Comparison of ENCODE assay signal across 22 cellular contexts in genomic region chr2:41906325-41906700, GRCh38.
DNase-seq lines count a peak whose midpoint lies in the region; ATAC-seq, FAIRE-seq and TF ChIP-seq lines count a peak whose summit lies in the region.
"Had no signal": no experiment of that assay in that cellular context is flagged by ENCODE, and none has a peak within 500 bp of the region (broad histone marks: within the 10 kb centered on the region; RNA-seq: fewer than 3 reads in every experiment).

No MANE protein-coding gene starts in this region.

- H3K27ac Mint-ChIP-seq in chondrocyte (ENCODE audit: unreplicated experiment) = no peak overlapping the region
- H3K27ac Mint-ChIP-seq: activated B cell treated with CpG ODN at 0.5 μM for 24 hours; naive thymus-derived CD8-positive, alpha-beta T cell; T-cell had no signal

- in situ Hi-C loops in K562 (cut with MboI) = no loop called here

- H3K4me1 Mint-ChIP-seq in chondrocyte (ENCODE audit: low read depth) = peaks cover 80% of the 10 kb centered on the region
- H3K4me1 Mint-ChIP-seq: activated B cell treated with CpG ODN at 0.5 μM for 24 hours had no signal

- WGBS in K562 (ENCODE audit: insufficient coverage, low coverage, missing lambda C conversion rate) = 9% methylated on average over 4 of the region's 4 CpGs

- no peak for FAIRE-seq in K562 (lab: Jason Lieb, UNC)
- FAIRE-seq: A204.1 had no signal

- ATAC-seq in Right ventricle myocardium inferior (peak; percentile 20), K562 (no peak)
- ATAC-seq: naive thymus-derived CD8-positive, alpha-beta T cell; T-cell had no signal

- TF ChIP-seq RAD21 in K562 (CRISPR knock-in tag; conservative IDR thresholded peaks at IDR 0.05 in 1 of 2, IDR thresholded peaks at IDR 0.05 in 1 of 2) = no peak

- no peaks in the 10 kb centered on the region for H3K9me3 ChIP-seq in K562 (replicated peaks; ENCODE audit: control insufficient read depth, insufficient read depth, low read depth, low read length)
- H3K9me3 ChIP-seq: prostate gland, transverse colon had no signal

- no peak for DNase-seq in Right ventricle myocardium inferior (ENCODE audit: missing footprints)
- DNase-seq in cardiac septum (ENCODE audit: low spot score) = no peak
- DNase-seq in K562 (ENCODE audit: extremely low read depth in 1 of 4, low spot score in 3 of 4) = no peak
- DNase-seq in fibroblast of villous mesenchyme (ENCODE audit: low read depth) = peak; percentile 97
- peak; percentile 78 for DNase-seq in smooth muscle cell of the brain vasculature (ENCODE audit: low read depth, low spot score)
- DNase-seq in stimulated activated CD4-positive, alpha-beta T cell treated with anti-CD3 and anti-CD28 coated beads, Interleukin-4, amount 100 ng/mL, for 24 hours = no peak
- DNase-seq in chondrocyte (ENCODE audit: low spot score) = no peak
- DNase-seq in NCI-H2171 treated with DMSO at 0.1 percent for 48 hours (lab: John Stamatoyannopoulos, UW) = no peak
- DNase-seq: activated B cell treated with CpG ODN at 0.5 μM for 24 hours; activated CD8-positive, alpha-beta memory T cell treated with anti-CD3 and anti-CD28 coated beads for 24 hours; MM.1S; naive thymus-derived CD8-positive, alpha-beta T cell; NCI-H1694; NCI-H226; NK-92 treated with Interleukin-12 subunit alpha and Interleukin-12 subunit beta, amount 100 ng/mL, for 24 hours; stimulated activated naive CD4-positive, alpha-beta T cell treated with Interleukin-2 at 50 U/mL for 16 hours; T-cell; transverse colon had no signal

- no peak for TF ChIP-seq CTCF in K562 (IDR thresholded peaks at IDR 0.05 in 2 of 3, conservative IDR thresholded peaks at IDR 0.05 in 1 of 3; ENCODE audit: insufficient read depth in 2 of 3, low read depth in 1 of 3, low read length in 3 of 3)
- TF ChIP-seq CTCF in fibroblast of villous mesenchyme (IDR thresholded peaks at IDR 0.05; ENCODE audit: insufficient read depth, low read depth, low read length) = no peak
- TF ChIP-seq CTCF in chondrocyte (IDR thresholded peaks at IDR 0.05) = no peak

- no peaks in the 10 kb centered on the region for H3K79me2 ChIP-seq in K562 (ENCODE audit: control insufficient read depth, insufficient read depth, low read length)

- H3K27ac ChIP-seq in K562 (ENCODE audit: extremely low read depth, low read depth, low read length) = no peak overlapping the region
- H3K27ac ChIP-seq: prostate gland had no signal

- no peaks in the 10 kb centered on the region; the same call in 1 of the 2 replicates for H4K20me1 ChIP-seq in K562 (replicated peaks; ENCODE audit: control insufficient read depth, insufficient read depth, low read length)

- H3K36me3 Mint-ChIP-seq in chondrocyte (ENCODE audit: low read depth) = no peaks in the 10 kb centered on the region
- H3K36me3 Mint-ChIP-seq: naive thymus-derived CD8-positive, alpha-beta T cell; T-cell had no signal

- no peak overlapping the region for H3K4me3 Mint-ChIP-seq in chondrocyte (ENCODE audit: unreplicated experiment)
- H3K4me3 Mint-ChIP-seq: activated B cell treated with CpG ODN at 0.5 μM for 24 hours; central memory CD8-positive, alpha-beta T cell; naive thymus-derived CD8-positive, alpha-beta T cell; T-cell had no signal

- no TSS peak for BruUV-seq in K562 (replicated peaks; lab: Mats Ljungman, UMichigan)

- intact Hi-C loops in Right ventricle myocardium inferior (cut with DNase I) (no loop called here), cardiac septum (cut with DNase I) (no loop called here), K562 (cut with micrococcal nuclease) (no loop called here)

- TF ChIP-seq POLR2A in K562 (conservative IDR thresholded peaks at IDR 0.05) = no peak

- no peaks in the 10 kb centered on the region for H3K27me3 Mint-ChIP-seq in chondrocyte (ENCODE audit: low read depth)

- H3K9ac ChIP-seq in K562 (ENCODE audit: insufficient read depth in 1 of 2, low read depth in 2 of 2, low read length in 2 of 2) = no peak overlapping the region

- H2AFZ ChIP-seq in K562 (ENCODE audit: low read depth, low read length) = no peak overlapping the region

- H3K4me3 ChIP-seq in K562 (no peak overlapping the region), fibroblast of villous mesenchyme (ENCODE audit: low read depth, low read length) (no peak overlapping the region)
- H3K4me3 ChIP-seq: lung, prostate gland, transverse colon had no signal

- H3K4me2 ChIP-seq in K562 (ENCODE audit: insufficient read depth, low read length) = no peak overlapping the region

- peaks cover 0 to 15% of the 10 kb centered on the region in 2 experiments; a peak in 3 of 5 replicates for H3K4me1 ChIP-seq in K562 (replicated peaks in 1 of 2; ENCODE audit: control insufficient read depth in 2 of 2, insufficient read depth in 2 of 2, low read length in 2 of 2)
- H3K4me1 ChIP-seq: prostate gland had no signal

- no peaks in the 10 kb centered on the region for H3K9me3 Mint-ChIP-seq in chondrocyte (ENCODE audit: low read depth)
- H3K9me3 Mint-ChIP-seq: activated B cell treated with CpG ODN at 0.5 μM for 24 hours; central memory CD8-positive, alpha-beta T cell; naive thymus-derived CD8-positive, alpha-beta T cell; T-cell had no signal

- CTCF ChIA-PET in K562 (lab: Yijun Ruan, JAX; ENCODE audit: low intra/inter-chr PET ratio) = no interaction called here

- H3K9me1 ChIP-seq in K562 (ENCODE audit: control insufficient read depth, insufficient read depth, low read length) = no peaks in the 10 kb centered on the region

- POLR2A ChIA-PET in K562 (lab: Yijun Ruan, JAX) = no interaction called here

- H3K36me3 ChIP-seq in K562 (ENCODE audit: control insufficient read depth, insufficient read depth, low read length) = no peaks in the 10 kb centered on the region
- H3K36me3 ChIP-seq: prostate gland, transverse colon had no signal

- no peak for TF ChIP-seq EP300 in K562 (IDR thresholded peaks at IDR 0.05; ENCODE audit: low read length)

- no peaks in the 10 kb centered on the region; a peak in 1 of 5 replicates for H3K27me3 ChIP-seq in K562 (ENCODE audit: control insufficient read depth in 2 of 2, insufficient read depth in 2 of 2, low read length in 2 of 2)
- H3K27me3 ChIP-seq: transverse colon had no signal

TF ChIP-seq in K562, 482 proteins besides CTCF, POLR2A, EP300 and RAD21:
- no peak for TF ChIP-seq ZNF586 (CRISPR knock-in tag; conservative IDR thresholded peaks at IDR 0.05)
- TF ChIP-seq NCOR1 (IDR thresholded peaks at IDR 0.05) = no peak
- no peak for TF ChIP-seq ILF3 (IDR thresholded peaks at IDR 0.05; ENCODE audit: borderline replicate concordance)
- no peak for TF ChIP-seq ZNF239 (CRISPR knock-in tag; IDR thresholded peaks at IDR 0.05)
- no peak for TF ChIP-seq ZNF561 (CRISPR knock-in tag; conservative IDR thresholded peaks at IDR 0.05)
- no peak for TF ChIP-seq THRAP3 (IDR thresholded peaks at IDR 0.05; ENCODE audit: borderline replicate concordance)
- TF ChIP-seq ZFP36 (IDR thresholded peaks at IDR 0.05; ENCODE audit: low read depth, low read length, partially characterized antibody) = peak; percentile 7

Comparison
In these comparisons a context has a peak if more than half of its experiments do, and no peak if none do; other contexts are left out.
1. DNase-seq: peak in fibroblast of villous mesenchyme (single experiment) and smooth muscle cell of the brain vasculature (single experiment); none in Right ventricle myocardium inferior (single experiment), cardiac septum (single experiment), K562 (0 of 4), stimulated activated CD4-positive, alpha-beta T cell treated with anti-CD3 and anti-CD28 coated beads, Interleukin-4, amount 100 ng/mL, for 24 hours (single experiment), chondrocyte (single experiment) and NCI-H2171 treated with DMSO at 0.1 percent for 48 hours (single experiment).